In genomic region chr14:100076133-100076532, GRCh38 we compare ENCODE assay signal across 8 cellular contexts. TPM values are rescaled to one million over a fixed set of nuclear protein-coding genes. Genes with fewer than 3 reads are reported as not detected.
DNase-seq lines count a peak whose midpoint lies in the region; ATAC-seq, FAIRE-seq and TF ChIP-seq lines count a peak whose summit lies in the region.

No MANE protein-coding gene starts in this region.

- H3K27me3 Mint-ChIP-seq in stimulated activated naive B cell treated with anti-CD40 and anti-IgM and Interleukin-4, amounts not matched to agents 10 μg/mL and 1 μg/mL and 100 μg/mL, for 72 hours, result no peaks in the 10 kb centered on the region

- H3K27ac ChIP-seq in Karpas-422 (ENCODE audit: low read length), result no peak overlapping the region

- H2AFZ ChIP-seq in Karpas-422 (ENCODE audit: low read length), result no peak overlapping the region

- no peaks in the 10 kb centered on the region for H3K79me2 ChIP-seq in Karpas-422 (ENCODE audit: low read length)

- H3K36me3 Mint-ChIP-seq in stimulated activated naive B cell treated with anti-CD40 and anti-IgM and Interleukin-4, amounts not matched to agents 10 μg/mL and 1 μg/mL and 100 μg/mL, for 72 hours, result peaks cover 44 to 55% of the 10 kb centered on the region in 2 donors

- no peaks in the 10 kb centered on the region for H4K20me1 ChIP-seq in Karpas-422 (ENCODE audit: insufficient read depth, low read depth, low read length)

- intact Hi-C loops in left ventricle myocardium superior (cut with micrococcal nuclease), result no loop called here

- H3K9me2 ChIP-seq in Karpas-422 (replicated peaks; ENCODE audit: insufficient read depth, low read length), result no peaks in the 10 kb centered on the region

- H3K4me1 ChIP-seq in Karpas-422 (ENCODE audit: low read length), result peaks cover 8% of the 10 kb centered on the region

- no peak for TF ChIP-seq POLR2A in GM12891 (IDR thresholded peaks at IDR 0.05; ENCODE audit: low read depth, low read length)

- H3K4me1 Mint-ChIP-seq in stimulated activated naive B cell treated with anti-CD40 and anti-IgM and Interleukin-4, amounts not matched to agents 10 μg/mL and 1 μg/mL and 100 μg/mL, for 72 hours, result peaks cover 73 to 93% of the 10 kb centered on the region in 2 donors

- no peak overlapping the region for H3K9ac ChIP-seq in Karpas-422 (ENCODE audit: low read length)

- H3K9me3 ChIP-seq in Karpas-422 (ENCODE audit: low read length), result no peaks in the 10 kb centered on the region

- ATAC-seq in left ventricle myocardium superior, result peak; percentile 50
- peak; percentile 51 to 55 for ATAC-seq in stimulated activated naive B cell treated with anti-CD40 and anti-IgM and Interleukin-4, amounts not matched to agents 10 μg/mL and 1 μg/mL and 100 μg/mL, for 72 hours (replicated peaks)

- DNase-seq in GM12891 (ENCODE audit: insufficient read length, low spot score) (no peak), Karpas-422 (peak; percentile 54), left ventricle myocardium superior (peak; percentile 42), NCI-H524 (lab: John Stamatoyannopoulos, UW) (no peak), NCI-H2081 (lab: John Stamatoyannopoulos, UW) (no peak), NCI-H2029 (lab: John Stamatoyannopoulos, UW) (no peak)
- peak; percentile 76 to 78 for DNase-seq in activated T-cell treated with anti-CD3 and anti-CD28 coated beads, Interleukin-2, amount 50 U/mL, for 48 hours
- DNase-seq in stimulated activated naive B cell treated with anti-CD40 and anti-IgM and Interleukin-4, amounts not matched to agents 10 μg/mL and 1 μg/mL and 100 μg/mL, for 72 hours, result peak; percentile 69

- peak overlapping the region; percentile 89 for H3K27ac Mint-ChIP-seq in stimulated activated naive B cell treated with anti-CD40 and anti-IgM and Interleukin-4, amounts not matched to agents 10 μg/mL and 1 μg/mL and 100 μg/mL, for 72 hours

- peak overlapping the region; percentile 35 to 51 for H3K4me3 Mint-ChIP-seq in stimulated activated naive B cell treated with anti-CD40 and anti-IgM and Interleukin-4, amounts not matched to agents 10 μg/mL and 1 μg/mL and 100 μg/mL, for 72 hours

- no peak overlapping the region for H3K4me2 ChIP-seq in Karpas-422 (ENCODE audit: low read depth, low read length, poor library complexity, severe bottlenecking)

- H3K4me3 ChIP-seq in Karpas-422 (ENCODE audit: low read length), result no peak overlapping the region

- H3K36me3 ChIP-seq in Karpas-422 (ENCODE audit: insufficient read depth, low read length), result no peaks in the 10 kb centered on the region

- FAIRE-seq in GM12891 (lab: Jason Lieb, UNC), result no peak

- H3K27me3 ChIP-seq in Karpas-422 (ENCODE audit: low read length), result no peaks in the 10 kb centered on the region

- H3K9me3 Mint-ChIP-seq in stimulated activated naive B cell treated with anti-CD40 and anti-IgM and Interleukin-4, amounts not matched to agents 10 μg/mL and 1 μg/mL and 100 μg/mL, for 72 hours, result no peaks in the 10 kb centered on the region

TF ChIP-seq in GM12891, 5 proteins besides CTCF, POLR2A, EP300 and RAD21:
- TF ChIP-seq POLR2AphosphoS5 (IDR thresholded peaks at IDR 0.05; ENCODE audit: low read depth, low read length) (no peak), POU2F2 (IDR thresholded peaks at IDR 0.05; ENCODE audit: low read depth, low read length) (no peak), PAX5 (IDR thresholded peaks at IDR 0.05; ENCODE audit: insufficient read depth, low read length, severe bottlenecking) (no peak), SPI1 (IDR thresholded peaks at IDR 0.05; ENCODE audit: low read depth, low read length) (peak; percentile 34; the same call in 1 of the 2 replicates), TAF1 (IDR thresholded peaks at IDR 0.05; ENCODE audit: low read depth, low read length) (no peak)

RNA-seq across cellular contexts. Expression of gene EVL, which starts 10.9 kb away (rescaled TPM):
- polyA plus RNA-seq in GM12891 (2012; ENCODE audit: low read depth, missing spikeins), result 181 TPM
- total RNA-seq in Karpas-422 (2014; rRNA removed; shearing (Covaris generic); ENCODE audit: low replicate concordance), result 3.0 and 3.5 TPM in 2 replicates
- total RNA-seq in left ventricle myocardium superior, result 54.4 TPM

Comparison
In these comparisons a context has a peak if more than half of its experiments do, and no peak if none do; other contexts are left out.
1. DNase-seq: peak in Karpas-422 (single experiment), activated T-cell treated with anti-CD3 and anti-CD28 coated beads, Interleukin-2, amount 50 U/mL, for 48 hours (2 of 2), left ventricle myocardium superior (single experiment) and stimulated activated naive B cell treated with anti-CD40 and anti-IgM and Interleukin-4, amounts not matched to agents 10 μg/mL and 1 μg/mL and 100 μg/mL, for 72 hours (single experiment); none in GM12891 (single experiment), NCI-H524 (0 of 2), NCI-H2081 (0 of 2) and NCI-H2029 (single experiment).
2. RNA of gene EVL, which starts 10.9 kb away (total RNA-seq): 54.4 TPM in left ventricle myocardium superior (single experiment); 3.0 to 3.5 TPM in Karpas-422; every median in the first group is over 10 times any median in the second.